28 cellular contexts compared by ENCODE assay signal in genomic region chr2:63343397-63344109, GRCh38.
"Had no signal": no experiment of that assay in that cellular context is flagged by ENCODE, and none has a peak within 500 bp of the region (broad histone marks: within the 10 kb centered on the region; RNA-seq: fewer than 3 reads in every experiment).

No MANE protein-coding gene starts in this region.

- H3K4me3 ChIP-seq: coronary artery, dorsolateral prefrontal cortex, esophagus squamous epithelium, gastrocnemius medialis, heart left ventricle, hepatocyte, left lung, lower lobe of right lung, mucosa of descending colon had no signal

- H3K4me1 ChIP-seq: esophagus squamous epithelium, left lung, lower lobe of right lung had no signal

- H3K4me2 ChIP-seq: hepatocyte had no signal

- FAIRE-seq: colon, endometrium, islet of Langerhans, keratinocyte had no signal

- ATAC-seq: esophagus mucosa, gastrocnemius medialis, heart left ventricle, left cardiac atrium, left lung, left ventricle myocardium superior, lower lobe of right lung, mucosa of descending colon had no signal

- DNase-seq: dermis blood vessel endothelial cell; dorsolateral prefrontal cortex; effector CD4-positive, alpha-beta T cell; effector memory CD4-positive, alpha-beta T cell; erythroblast; esophagus squamous epithelium; foreskin fibroblast; foreskin melanocyte; gastrocnemius medialis; heart left ventricle; hypothalamus; immature natural killer cell; left cardiac atrium; left lung; left ventricle myocardium superior; lower lobe of right lung; mesenchymal stem cell; mucosa of descending colon; naive B cell had no signal

- H3K4me1 Mint-ChIP-seq: immature natural killer cell, mesothelial cell of epicardium, naive B cell had no signal

- H3K36me3 ChIP-seq: esophagus squamous epithelium, heart left ventricle, left lung, lower lobe of right lung had no signal

- H3K27ac Mint-ChIP-seq: immature natural killer cell, mesothelial cell of epicardium had no signal

- H3K4me3 Mint-ChIP-seq: immature natural killer cell, mesothelial cell of epicardium had no signal

- H3K27me3 ChIP-seq: dorsolateral prefrontal cortex, esophagus squamous epithelium, gastrocnemius medialis, heart left ventricle, hepatocyte, left lung had no signal

- H3K27ac ChIP-seq: coronary artery, dorsolateral prefrontal cortex, epithelial cell of prostate, esophagus squamous epithelium, gastrocnemius medialis, heart left ventricle, hepatocyte, left lung, lower lobe of right lung had no signal

- H2AFZ ChIP-seq: hepatocyte had no signal

- H3K79me2 ChIP-seq: hepatocyte had no signal

- H3K27me3 Mint-ChIP-seq: naive B cell had no signal
